In genomic region chr11:91796999-91797398, GRCh38 we compare ENCODE assay signal across 1 cellular context.
A peak's percentile ranks its signal among the peaks of the same experiment; 100 is the strongest.
TF ChIP-seq lines count a peak whose summit lies in the region.

No MANE protein-coding gene starts in this region.

TF ChIP-seq in A549, 52 proteins besides CTCF, POLR2A, EP300 and RAD21 (continued from another document):
- TF ChIP-seq PBX3 (IDR thresholded peaks at IDR 0.05) (no peak), FOSL2 (IDR thresholded peaks at IDR 0.05) (0 out of 2 replicates have a peak, but pooled peaks have one; percentile 25), FOSL2 (CRISPR knock-in tag; IDR thresholded peaks at IDR 0.05) (peak; percentile 70), RCOR1 (IDR thresholded peaks at IDR 0.05; ENCODE audit: low read depth, low read length) (no peak), JUNB (IDR thresholded peaks at IDR 0.05) (peak; percentile 26), SREBF2 (IDR thresholded peaks at IDR 0.05) (no peak)
